8 cellular contexts compared by ENCODE assay signal in the genomic region with DNA sequence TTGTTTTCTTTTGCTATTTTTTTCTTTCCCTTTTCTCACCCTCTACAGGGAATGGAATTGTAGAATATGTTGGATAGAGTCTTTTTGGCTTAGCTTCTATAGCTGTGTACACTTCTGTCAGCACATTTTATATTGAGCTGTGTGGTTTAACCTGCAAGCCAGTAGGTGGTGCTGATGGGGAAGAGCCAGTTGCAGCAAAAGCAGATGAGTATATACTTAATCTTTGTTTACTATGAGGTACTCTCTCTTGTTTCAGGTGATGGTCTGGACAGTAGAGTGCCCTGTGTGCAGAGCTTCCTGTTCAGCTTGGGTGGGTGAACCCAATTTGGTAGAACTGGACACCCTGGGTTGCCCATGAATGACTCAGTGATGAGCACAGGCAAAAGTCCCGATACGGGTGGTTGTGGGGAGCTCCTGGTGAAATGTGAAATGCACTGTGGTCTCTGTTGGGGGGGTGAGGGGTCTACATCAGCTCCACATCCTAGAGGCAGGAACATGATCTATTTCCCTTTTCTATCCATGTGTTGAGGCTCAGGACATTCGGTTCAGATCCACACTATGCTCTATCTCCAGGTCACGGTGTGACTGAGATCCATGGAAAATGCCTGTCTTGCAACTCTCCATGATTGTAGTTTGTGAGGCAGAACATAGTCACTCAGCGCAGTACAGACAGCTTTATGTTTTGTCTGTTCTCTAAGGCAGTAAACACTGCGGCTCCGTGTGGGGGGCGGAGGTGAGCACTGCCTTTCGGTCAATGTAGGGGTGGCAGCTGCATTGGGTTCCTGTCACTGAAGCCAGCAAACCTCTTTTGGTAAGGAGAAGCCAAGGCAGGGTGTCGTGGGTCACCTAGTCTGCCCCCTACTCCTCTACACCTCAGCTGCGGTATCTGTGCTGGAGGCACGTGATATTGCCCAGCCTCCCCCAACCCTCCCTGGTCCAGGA.
DNase-seq lines count a peak whose midpoint lies in the region; ATAC-seq and TF ChIP-seq lines count a peak whose summit lies in the region.

No MANE protein-coding gene starts in this region.

- H3K9me3 Mint-ChIP-seq in GM23338, result peaks cover 6% of the 10 kb centered on the region

- peak; percentile 63 for TF ChIP-seq CTCF in AG09309 (IDR thresholded peaks at IDR 0.05; ENCODE audit: control insufficient read depth, insufficient read depth, low read depth, low read length, missing control alignments)
- peak; percentile 80 to 85 for TF ChIP-seq CTCF in GM23338 (conservative IDR thresholded peaks at IDR 0.05; ENCODE audit: low read depth in 2 of 2)
- TF ChIP-seq CTCF in SK-N-SH (IDR thresholded peaks at IDR 0.05), result peak; percentile 61

- H3K9me3 ChIP-seq in SK-N-SH, result peaks cover 18% of the 10 kb centered on the region

- peak; percentile 8 for DNase-seq in AG09309 (ENCODE audit: low read depth)
- DNase-seq in GM23338 (ENCODE audit: low spot score), result peak; percentile 68
- DNase-seq in SK-N-SH, result peak; percentile 2
- DNase-seq in foreskin melanocyte, result peak; percentile 13
- no peak for DNase-seq in DMS79 treated with DMSO at 0.1 percent for 48 hours (lab: John Stamatoyannopoulos, UW)
- no peak for DNase-seq in activated CD4-positive, alpha-beta T cell treated with anti-CD3 and anti-CD28 coated beads for 1 hour
- no peak for DNase-seq in left colon

- H3K27me3 ChIP-seq in GM23338 (ENCODE audit: insufficient read depth) (no peaks in the 10 kb centered on the region), SK-N-SH (ENCODE audit: insufficient read depth) (no peaks in the 10 kb centered on the region)

- H3K4me3 ChIP-seq in AG09309 (ENCODE audit: control insufficient read depth, low read depth, low read length) (no peak overlapping the region), GM23338 (no peak overlapping the region), SK-N-SH (ENCODE audit: low read depth in 2 of 2, low read length in 1 of 2) (no peak overlapping the region; a peak in 1 of 4 replicates)

- CTCF ChIA-PET in SK-N-SH (lab: Yijun Ruan, JAX), result interaction anchor here (0.7 to 1.6 kb wide), 6 partner anchors 11 to 1133 kb away, joined by 3 to 8 read pairs (median 3); no protein-coding TSS in a partner anchor

- no peak overlapping the region for H3K4me2 ChIP-seq in GM23338
- no peak overlapping the region for H3K4me2 ChIP-seq in SK-N-SH

- H3K79me2 ChIP-seq in GM23338 (replicated peaks; ENCODE audit: insufficient read depth) (no peaks in the 10 kb centered on the region), SK-N-SH (ENCODE audit: insufficient read depth) (no peaks in the 10 kb centered on the region)

- no peak overlapping the region for H3K27ac Mint-ChIP-seq in GM23338

- H3K27me3 Mint-ChIP-seq in GM23338 (ENCODE audit: insufficient read depth, low read depth, poor library complexity), result no peaks in the 10 kb centered on the region

- H2AFZ ChIP-seq in GM23338, result no peak overlapping the region
- H2AFZ ChIP-seq in SK-N-SH (ENCODE audit: low read depth), result no peak overlapping the region

- POLR2A ChIA-PET in SK-N-SH (lab: Yijun Ruan, JAX), result no interaction called here

- intact Hi-C loops in left colon (cut with DNase I, micrococcal nuclease), result no loop called here

- H4K20me1 ChIP-seq in GM23338 (replicated peaks; ENCODE audit: insufficient read depth) (no peaks in the 10 kb centered on the region), SK-N-SH (ENCODE audit: insufficient read depth) (no peaks in the 10 kb centered on the region)

- H3K36me3 ChIP-seq in GM23338 (ENCODE audit: insufficient read depth) (no peaks in the 10 kb centered on the region), SK-N-SH (replicated peaks in 1 of 2; ENCODE audit: control insufficient read depth in 1 of 2, insufficient read depth in 2 of 2, low read length in 1 of 2) (peaks cover 0 to 2% of the 10 kb centered on the region in 2 experiments)

- H3K27ac ChIP-seq in GM23338 (ENCODE audit: low read depth) (no peak overlapping the region), SK-N-SH (ENCODE audit: low read depth in 2 of 2, low read length in 1 of 2) (no peak overlapping the region)

- peak; percentile 72 for TF ChIP-seq RAD21 in SK-N-SH (IDR thresholded peaks at IDR 0.05; ENCODE audit: low read length)

- 93% methylated on average over 9 of the region's 12 CpGs for WGBS in SK-N-SH (ENCODE audit: low lambda C conversion rate)

- peaks cover 10% of the 10 kb centered on the region for H3K36me3 Mint-ChIP-seq in GM23338 (ENCODE audit: low read depth)

- TF ChIP-seq EP300 in SK-N-SH (IDR thresholded peaks at IDR 0.05; ENCODE audit: borderline replicate concordance in 1 of 2, low read depth in 1 of 2, low read length in 1 of 2), result no peak

- no peak overlapping the region for H3K4me3 Mint-ChIP-seq in GM23338

- H3K4me1 ChIP-seq in GM23338 (ENCODE audit: insufficient read depth), result no peaks in the 10 kb centered on the region
- H3K4me1 ChIP-seq in SK-N-SH (ENCODE audit: control insufficient read depth in 1 of 2, insufficient read depth in 2 of 2, low read depth in 1 of 2, low read length in 1 of 2), result no peaks in the 10 kb centered on the region

- H3F3A ChIP-seq in GM23338 (replicated peaks; ENCODE audit: low read depth) (no peaks in the 10 kb centered on the region), SK-N-SH (replicated peaks; ENCODE audit: insufficient read depth) (no peaks in the 10 kb centered on the region)

- H3K9ac ChIP-seq in SK-N-SH, result no peak overlapping the region

- H3K9me2 ChIP-seq in GM23338 (ENCODE audit: insufficient read depth), result no peaks in the 10 kb centered on the region
- H3K9me2 ChIP-seq in SK-N-SH, result no peaks in the 10 kb centered on the region

- ATAC-seq in GM23338 (peak; percentile 92), HG02642 (IDR thresholded peaks at IDR 0.05; ENCODE audit: poor library complexity, unreplicated experiment) (no peak), left colon (no peak)

- H3K4me1 Mint-ChIP-seq in GM23338, result no peaks in the 10 kb centered on the region

TF ChIP-seq in GM23338, 12 proteins besides CTCF, POLR2A, EP300 and RAD21 (continues in another document):
- TF ChIP-seq POLR2AphosphoS5 (IDR thresholded peaks at IDR 0.05; ENCODE audit: low read depth), result no peak
- TF ChIP-seq, protein P1, sequence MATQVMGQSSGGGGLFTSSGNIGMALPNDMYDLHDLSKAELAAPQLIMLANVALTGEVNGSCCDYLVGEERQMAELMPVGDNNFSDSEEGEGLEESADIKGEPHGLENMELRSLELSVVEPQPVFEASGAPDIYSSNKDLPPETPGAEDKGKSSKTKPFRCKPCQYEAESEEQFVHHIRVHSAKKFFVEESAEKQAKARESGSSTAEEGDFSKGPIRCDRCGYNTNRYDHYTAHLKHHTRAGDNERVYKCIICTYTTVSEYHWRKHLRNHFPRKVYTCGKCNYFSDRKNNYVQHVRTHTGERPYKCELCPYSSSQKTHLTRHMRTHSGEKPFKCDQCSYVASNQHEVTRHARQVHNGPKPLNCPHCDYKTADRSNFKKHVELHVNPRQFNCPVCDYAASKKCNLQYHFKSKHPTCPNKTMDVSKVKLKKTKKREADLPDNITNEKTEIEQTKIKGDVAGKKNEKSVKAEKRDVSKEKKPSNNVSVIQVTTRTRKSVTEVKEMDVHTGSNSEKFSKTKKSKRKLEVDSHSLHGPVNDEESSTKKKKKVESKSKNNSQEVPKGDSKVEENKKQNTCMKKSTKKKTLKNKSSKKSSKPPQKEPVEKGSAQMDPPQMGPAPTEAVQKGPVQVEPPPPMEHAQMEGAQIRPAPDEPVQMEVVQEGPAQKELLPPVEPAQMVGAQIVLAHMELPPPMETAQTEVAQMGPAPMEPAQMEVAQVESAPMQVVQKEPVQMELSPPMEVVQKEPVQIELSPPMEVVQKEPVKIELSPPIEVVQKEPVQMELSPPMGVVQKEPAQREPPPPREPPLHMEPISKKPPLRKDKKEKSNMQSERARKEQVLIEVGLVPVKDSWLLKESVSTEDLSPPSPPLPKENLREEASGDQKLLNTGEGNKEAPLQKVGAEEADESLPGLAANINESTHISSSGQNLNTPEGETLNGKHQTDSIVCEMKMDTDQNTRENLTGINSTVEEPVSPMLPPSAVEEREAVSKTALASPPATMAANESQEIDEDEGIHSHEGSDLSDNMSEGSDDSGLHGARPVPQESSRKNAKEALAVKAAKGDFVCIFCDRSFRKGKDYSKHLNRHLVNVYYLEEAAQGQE (IDR thresholded peaks at IDR 0.05; ENCODE audit: unreplicated experiment), result no peak

TF ChIP-seq in SK-N-SH, 30 proteins besides CTCF, POLR2A, EP300 and RAD21:
- no peak for TF ChIP-seq EZH2phosphoT487 (IDR thresholded peaks at IDR 0.05; ENCODE audit: borderline replicate concordance, low read depth)
- TF ChIP-seq POLR2AphosphoS5 (IDR thresholded peaks at IDR 0.05; ENCODE audit: low read depth, low read length), result no peak
- TF ChIP-seq FOSL2 (IDR thresholded peaks at IDR 0.05; ENCODE audit: borderline replicate concordance, low read depth), result no peak
- TF ChIP-seq, protein P2, sequence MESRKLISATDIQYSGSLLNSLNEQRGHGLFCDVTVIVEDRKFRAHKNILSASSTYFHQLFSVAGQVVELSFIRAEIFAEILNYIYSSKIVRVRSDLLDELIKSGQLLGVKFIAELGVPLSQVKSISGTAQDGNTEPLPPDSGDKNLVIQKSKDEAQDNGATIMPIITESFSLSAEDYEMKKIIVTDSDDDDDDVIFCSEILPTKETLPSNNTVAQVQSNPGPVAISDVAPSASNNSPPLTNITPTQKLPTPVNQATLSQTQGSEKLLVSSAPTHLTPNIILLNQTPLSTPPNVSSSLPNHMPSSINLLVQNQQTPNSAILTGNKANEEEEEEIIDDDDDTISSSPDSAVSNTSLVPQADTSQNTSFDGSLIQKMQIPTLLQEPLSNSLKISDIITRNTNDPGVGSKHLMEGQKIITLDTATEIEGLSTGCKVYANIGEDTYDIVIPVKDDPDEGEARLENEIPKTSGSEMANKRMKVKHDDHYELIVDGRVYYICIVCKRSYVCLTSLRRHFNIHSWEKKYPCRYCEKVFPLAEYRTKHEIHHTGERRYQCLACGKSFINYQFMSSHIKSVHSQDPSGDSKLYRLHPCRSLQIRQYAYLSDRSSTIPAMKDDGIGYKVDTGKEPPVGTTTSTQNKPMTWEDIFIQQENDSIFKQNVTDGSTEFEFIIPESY (IDR thresholded peaks at IDR 0.05; ENCODE audit: borderline replicate concordance, low read depth), result no peak
- TF ChIP-seq FOXM1 (IDR thresholded peaks at IDR 0.05; ENCODE audit: low read depth), result no peak
- peak; percentile 61 for TF ChIP-seq SMC3 (IDR thresholded peaks at IDR 0.05; ENCODE audit: low read depth, low read length)
- no peak for TF ChIP-seq YY1 (IDR thresholded peaks at IDR 0.05; ENCODE audit: low read depth)
- TF ChIP-seq RXRA (IDR thresholded peaks at IDR 0.05; ENCODE audit: borderline replicate concordance, low read depth), result no peak

Comparison
In these comparisons a context has a peak if more than half of its experiments do, and no peak if none do; other contexts are left out.
1. DNase-seq: peak in AG09309 (single experiment), GM23338 (single experiment), SK-N-SH (single experiment) and foreskin melanocyte (single experiment); none in DMS79 treated with DMSO at 0.1 percent for 48 hours (single experiment), activated CD4-positive, alpha-beta T cell treated with anti-CD3 and anti-CD28 coated beads for 1 hour (single experiment) and left colon (0 of 2).
2. Peak in every context shown above with its lines, with median percentiles within 50 percentile points of each other: CTCF ChIP-seq.